ENCODE assay signal across 1 cellular context in the genomic region with DNA sequence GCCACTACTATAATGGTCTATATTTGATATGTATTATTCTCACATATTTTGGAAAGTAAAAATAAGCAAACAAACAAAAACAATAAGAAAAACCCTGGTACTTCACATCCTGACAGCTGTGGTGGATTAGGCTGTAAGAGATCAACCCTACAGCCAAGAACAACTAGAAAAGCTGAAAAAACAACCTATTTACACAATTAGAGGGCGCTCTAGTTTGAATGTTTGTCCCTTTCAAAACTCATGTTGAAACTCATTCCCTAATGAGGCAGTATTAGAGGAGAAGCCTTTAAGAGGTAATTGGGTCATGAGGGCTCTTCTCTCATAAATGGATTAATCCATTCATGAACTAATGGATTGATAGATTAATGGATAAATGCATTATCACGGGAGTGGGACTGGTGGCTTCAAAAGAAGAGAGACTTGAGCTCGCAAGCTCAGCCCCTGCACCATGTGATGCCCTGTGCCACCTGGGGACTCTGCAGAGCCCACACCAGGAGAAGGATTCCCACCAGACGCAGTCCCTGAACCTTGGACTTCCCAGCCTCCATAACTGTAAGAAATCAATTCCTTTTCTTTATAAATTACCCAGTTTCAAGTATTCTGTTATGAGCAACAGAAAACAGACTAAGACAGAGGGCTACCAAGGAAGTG.
TF ChIP-seq lines count a peak whose summit lies in the region.

No MANE protein-coding gene starts in this region.

TF ChIP-seq in WTC11, 78 proteins besides CTCF, POLR2A, EP300 and RAD21 (continued from another document):
- TF ChIP-seq, protein P1, sequence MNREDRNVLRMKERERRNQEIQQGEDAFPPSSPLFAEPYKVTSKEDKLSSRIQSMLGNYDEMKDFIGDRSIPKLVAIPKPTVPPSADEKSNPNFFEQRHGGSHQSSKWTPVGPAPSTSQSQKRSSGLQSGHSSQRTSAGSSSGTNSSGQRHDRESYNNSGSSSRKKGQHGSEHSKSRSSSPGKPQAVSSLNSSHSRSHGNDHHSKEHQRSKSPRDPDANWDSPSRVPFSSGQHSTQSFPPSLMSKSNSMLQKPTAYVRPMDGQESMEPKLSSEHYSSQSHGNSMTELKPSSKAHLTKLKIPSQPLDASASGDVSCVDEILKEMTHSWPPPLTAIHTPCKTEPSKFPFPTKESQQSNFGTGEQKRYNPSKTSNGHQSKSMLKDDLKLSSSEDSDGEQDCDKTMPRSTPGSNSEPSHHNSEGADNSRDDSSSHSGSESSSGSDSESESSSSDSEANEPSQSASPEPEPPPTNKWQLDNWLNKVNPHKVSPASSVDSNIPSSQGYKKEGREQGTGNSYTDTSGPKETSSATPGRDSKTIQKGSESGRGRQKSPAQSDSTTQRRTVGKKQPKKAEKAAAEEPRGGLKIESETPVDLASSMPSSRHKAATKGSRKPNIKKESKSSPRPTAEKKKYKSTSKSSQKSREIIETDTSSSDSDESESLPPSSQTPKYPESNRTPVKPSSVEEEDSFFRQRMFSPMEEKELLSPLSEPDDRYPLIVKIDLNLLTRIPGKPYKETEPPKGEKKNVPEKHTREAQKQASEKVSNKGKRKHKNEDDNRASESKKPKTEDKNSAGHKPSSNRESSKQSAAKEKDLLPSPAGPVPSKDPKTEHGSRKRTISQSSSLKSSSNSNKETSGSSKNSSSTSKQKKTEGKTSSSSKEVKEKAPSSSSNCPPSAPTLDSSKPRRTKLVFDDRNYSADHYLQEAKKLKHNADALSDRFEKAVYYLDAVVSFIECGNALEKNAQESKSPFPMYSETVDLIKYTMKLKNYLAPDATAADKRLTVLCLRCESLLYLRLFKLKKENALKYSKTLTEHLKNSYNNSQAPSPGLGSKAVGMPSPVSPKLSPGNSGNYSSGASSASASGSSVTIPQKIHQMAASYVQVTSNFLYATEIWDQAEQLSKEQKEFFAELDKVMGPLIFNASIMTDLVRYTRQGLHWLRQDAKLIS (CRISPR knock-in tag; IDR thresholded peaks at IDR 0.05; ENCODE audit: borderline replicate concordance) = no peak
- no peak for TF ChIP-seq ZNF232 (CRISPR knock-in tag; IDR thresholded peaks at IDR 0.05)
